Comparison of ENCODE assay signal across 9 cellular contexts in genomic region chr15:50145451-50145872, GRCh38. TPM values are rescaled to one million over a fixed set of nuclear protein-coding genes. Genes with fewer than 3 reads are reported as not detected.
DNase-seq lines count a peak whose midpoint lies in the region; ATAC-seq and TF ChIP-seq lines count a peak whose summit lies in the region.
"Had no signal": no experiment of that assay in that cellular context is flagged by ENCODE, and none has a peak within 500 bp of the region (broad histone marks: within the 10 kb centered on the region; RNA-seq: fewer than 3 reads in every experiment).

No MANE protein-coding gene starts in this region.

- no peak overlapping the region for H3K27ac ChIP-seq in HUES48 (ENCODE audit: low read depth, low read length)
- H3K27ac ChIP-seq in right lobe of liver: peak overlapping the region in 2 of 3 donors; percentile 54 to 66
- peak overlapping the region; percentile 26 to 31 for H3K27ac ChIP-seq in uterus

- DNase-seq in NCI-H1436 (lab: John Stamatoyannopoulos, UW): peak; percentile 34
- no peak for DNase-seq in NCI-H1436 treated with DMSO at 0.1 percent for 48 hours (lab: John Stamatoyannopoulos, UW)
- DNase-seq in NT2/D1 (ENCODE audit: low read depth, low spot score): peak; percentile 47
- DNase-seq in dedifferentiated amniotic fluid mesenchymal stem cell (ENCODE audit: extremely low spot score): peak; percentile 91
- DNase-seq in right lobe of liver: no peak
- DNase-seq in uterus: peak; percentile 31 to 65
- DNase-seq in GF-D8 (lab: John Stamatoyannopoulos, UW): no peak

- H3K36me3 ChIP-seq in HUES48 (ENCODE audit: control insufficient read depth, insufficient read depth, low read length) (no peaks in the 10 kb centered on the region), NT2/D1 (ENCODE audit: insufficient read depth, insufficient read length, low read length) (no peaks in the 10 kb centered on the region), right lobe of liver (no peaks in the 10 kb centered on the region), uterus (no peaks in the 10 kb centered on the region)
- H3K36me3 ChIP-seq: BLaER1 treated with 17β-estradiol and CSF1 and Interleukin-3, amounts not matched to agents 10 nM and 100 nM had no signal

- H3K4me1 ChIP-seq in HUES48 (ENCODE audit: control insufficient read depth, insufficient read depth, low read length) (peaks cover 7% of the 10 kb centered on the region; the same call in 1 of the 2 replicates), NT2/D1 (ENCODE audit: insufficient read depth, insufficient read length) (no peaks in the 10 kb centered on the region), right lobe of liver (peaks cover 0 to 15% (median 3%) of the 10 kb centered on the region in 4 donors), uterus (peaks cover 0 to 4% of the 10 kb centered on the region in 2 donors)

- peak overlapping the region; percentile 27; the same call in 1 of the 2 replicates for H3K9ac ChIP-seq in HUES48 (ENCODE audit: low read depth, low read length)
- H3K9ac ChIP-seq in NT2/D1 (ENCODE audit: insufficient read length, low read depth): no peak overlapping the region
- H3K9ac ChIP-seq: BLaER1 treated with 17β-estradiol and CSF1 and Interleukin-3, amounts not matched to agents 10 nM and 100 nM had no signal

- 0% methylated on average over 2 of the region's 2 CpGs for WGBS in right lobe of liver (ENCODE audit: insufficient coverage, low coverage, low lambda C conversion rate, missing lambda C conversion rate)

- H3K9me3 ChIP-seq in HUES48 (ENCODE audit: control insufficient read depth, insufficient read depth, low read length) (no peaks in the 10 kb centered on the region), NT2/D1 (ENCODE audit: insufficient read depth, low read length) (no peaks in the 10 kb centered on the region), right lobe of liver (no peaks in the 10 kb centered on the region), uterus (no peaks in the 10 kb centered on the region)

- peak; percentile 66 to 80 (median 70) for ATAC-seq in right lobe of liver

- TF ChIP-seq CTCF in right lobe of liver (IDR thresholded peaks at IDR 0.05) (peak; percentile 45 to 77 (median 63)), uterus (IDR thresholded peaks at IDR 0.05) (peak; percentile 49 to 77 (median 68))

- H3K4me3 ChIP-seq in HUES48 (ENCODE audit: low read depth, low read length) (no peak overlapping the region), NT2/D1 (ENCODE audit: insufficient read length, low read depth) (no peak overlapping the region), right lobe of liver (no peak overlapping the region), uterus (no peak overlapping the region)
- H3K4me3 ChIP-seq: BLaER1 treated with 17β-estradiol and CSF1 and Interleukin-3, amounts not matched to agents 10 nM and 100 nM had no signal

- H3K27me3 ChIP-seq in HUES48 (ENCODE audit: control insufficient read depth, insufficient read depth, low read length): no peaks in the 10 kb centered on the region
- no peaks in the 10 kb centered on the region for H3K27me3 ChIP-seq in NT2/D1 (ENCODE audit: insufficient read depth, insufficient read length)
- no peaks in the 10 kb centered on the region for H3K27me3 ChIP-seq in right lobe of liver
- H3K27me3 ChIP-seq in uterus: no peaks in the 10 kb centered on the region
- H3K27me3 ChIP-seq: BLaER1 treated with 17β-estradiol and CSF1 and Interleukin-3, amounts not matched to agents 10 nM and 100 nM had no signal

- intact Hi-C loops in right lobe of liver (cut with DNase I): no loop called here
- intact Hi-C loops in uterus (cut with DNase I; ENCODE audit: low total_unique reads): loop anchor here (5.0 kb wide), 1 partner anchor 913 kb away; no protein-coding TSS in a partner anchor

- TF ChIP-seq POLR2A in right lobe of liver (IDR thresholded peaks at IDR 0.05) (no peak), uterus (IDR thresholded peaks at IDR 0.05) (no peak)

RNA-seq across cellular contexts. Expression of gene ATP8B4, which starts 26.4 kb away (rescaled TPM):
- total RNA-seq in right lobe of liver: 10 to 100 TPM in 1 of 6 experiments, 1 to 10 TPM in 5; 4.5 to 10.1 (median 6.7) TPM
- 100 to 1,000 TPM in 2 of 4 donors, 10 to 100 TPM in 2; 34.9 to 124 (median 78.8) TPM for total RNA-seq in uterus

RNA-seq across cellular contexts. Expression of gene SLC27A2, which starts 36.5 kb away (rescaled TPM):
- total RNA-seq in right lobe of liver (100 to 1,000 TPM in 5 of 6 experiments, 10 to 100 TPM in 1; 76.8 to 366 (median 172) TPM), uterus (1 to 10 TPM in 1 of 4 donors, under 1 TPM in 1, not detected in 2; 0.27 to 1.7 TPM)

Comparison
In these comparisons a context has a peak if more than half of its experiments do, and no peak if none do; other contexts are left out.
1. DNase-seq: peak in NCI-H1436 (single experiment), NT2/D1 (single experiment), dedifferentiated amniotic fluid mesenchymal stem cell (single experiment) and uterus (2 of 2); none in NCI-H1436 treated with DMSO at 0.1 percent for 48 hours (single experiment), right lobe of liver (0 of 3) and GF-D8 (single experiment).
2. RNA of gene SLC27A2, which starts 36.5 kb away (total RNA-seq): 76.8 to 366 TPM in right lobe of liver; 0.27 to 1.7 TPM in uterus; every median in the first group is over 10 times any median in the second.